In genomic region chr16:88966986-88967799, GRCh38 we compare ENCODE assay signal across 26 cellular contexts. TPM values are rescaled to one million over a fixed set of nuclear protein-coding genes. Genes with fewer than 3 reads are reported as not detected.
DNase-seq lines count a peak whose midpoint lies in the region; ATAC-seq and TF ChIP-seq lines count a peak whose summit lies in the region.
"Had no signal": no experiment of that assay in that cellular context is flagged by ENCODE, and none has a peak within 500 bp of the region (broad histone marks: within the 10 kb centered on the region; RNA-seq: fewer than 3 reads in every experiment).

No MANE protein-coding gene starts in this region.

- peaks cover 3% of the 10 kb centered on the region for H3K4me1 Mint-ChIP-seq in activated naive CD8-positive, alpha-beta T cell (ENCODE audit: low read depth)
- H3K4me1 Mint-ChIP-seq in activated naive CD8-positive, alpha-beta T cell treated with anti-CD3 and anti-CD28 coated beads, Interleukin-2, amount 50 U/mL, for 24 hours: peaks cover 15% of the 10 kb centered on the region
- H3K4me1 Mint-ChIP-seq in activated CD4-positive, alpha-beta memory T cell treated with anti-CD3 and anti-CD28 coated beads, Interleukin-2, amount 10 ng/mL, durations not matched to agents 7 days and 5 days: peaks cover 4% of the 10 kb centered on the region
- H3K4me1 Mint-ChIP-seq: GM23338 had no signal

- WGBS in thymus: 32% methylated on average over 45 of the region's 45 CpGs
- 66% methylated on average over 30 of the region's 45 CpGs for WGBS in esophagus muscularis mucosa

- intact Hi-C loops in OCI-LY7 (cut with micrococcal nuclease; ENCODE audit: unreplicated experiment): loop anchor here (5.0 to 10.0 kb wide), 3 partner anchors 110 to 1265 kb away; partner anchors contain the start of genes GALNS and TRAPPC2L
- intact Hi-C loops in esophagus muscularis mucosa (cut with DNase I): no loop called here

- no peaks in the 10 kb centered on the region for H3K36me3 ChIP-seq in OCI-LY7 (ENCODE audit: insufficient read depth, low read length)
- H3K36me3 ChIP-seq in thymus (ENCODE audit: control insufficient read depth, insufficient read depth): no peaks in the 10 kb centered on the region
- no peaks in the 10 kb centered on the region for H3K36me3 ChIP-seq in esophagus muscularis mucosa
- H3K36me3 ChIP-seq: adrenal gland, upper lobe of right lung had no signal

- POLR2A ChIA-PET in OCI-LY7 (lab: Charles Lee): interaction anchor here (2.0 kb wide), 1 partner anchor 10 kb away, joined by 11 read pairs; the partner anchor contains the start of gene CBFA2T3
- POLR2A ChIA-PET in activated CD4-positive, alpha-beta memory T cell treated with anti-CD3 and anti-CD28 coated beads, Interleukin-2, amount 10 ng/mL, durations not matched to agents 7 days and 5 days (lab: Charles Lee): no interaction called here

- H3K27ac ChIP-seq in OCI-LY7 (ENCODE audit: low read depth, low read length, poor library complexity, severe bottlenecking): peak overlapping the region; percentile 92
- no peak overlapping the region for H3K27ac ChIP-seq in thymus (ENCODE audit: low read depth)
- no peak overlapping the region for H3K27ac ChIP-seq in esophagus muscularis mucosa (replicated peaks in 1 of 4)
- H3K27ac ChIP-seq: A549, adrenal gland, upper lobe of right lung had no signal

- H3K27me3 Mint-ChIP-seq in activated naive CD8-positive, alpha-beta T cell: no peaks in the 10 kb centered on the region
- peaks cover 3% of the 10 kb centered on the region for H3K27me3 Mint-ChIP-seq in activated naive CD8-positive, alpha-beta T cell treated with anti-CD3 and anti-CD28 coated beads, Interleukin-2, amount 50 U/mL, for 24 hours
- peaks cover 7% of the 10 kb centered on the region for H3K27me3 Mint-ChIP-seq in activated CD4-positive, alpha-beta memory T cell treated with anti-CD3 and anti-CD28 coated beads, Interleukin-2, amount 10 ng/mL, durations not matched to agents 7 days and 5 days

- no peaks in the 10 kb centered on the region for H3K79me2 ChIP-seq in OCI-LY7 (ENCODE audit: insufficient read depth, low read depth, low read length)

- H3K9me3 ChIP-seq in OCI-LY7 (ENCODE audit: low read length) (no peaks in the 10 kb centered on the region), thymus (ENCODE audit: control insufficient read depth) (no peaks in the 10 kb centered on the region), esophagus muscularis mucosa (no peaks in the 10 kb centered on the region)
- H3K9me3 ChIP-seq: A549, adrenal gland, SK-N-SH, upper lobe of right lung had no signal

- no peak for TF ChIP-seq EP300 in esophagus muscularis mucosa (IDR thresholded peaks at IDR 0.05)

- H3K4me2 ChIP-seq in OCI-LY7 (ENCODE audit: low read length): peak overlapping the region; percentile 75
- H3K4me2 ChIP-seq: A549, GM23338, SK-N-SH had no signal

- no peak for TF ChIP-seq POLR2A in esophagus muscularis mucosa (IDR thresholded peaks at IDR 0.05; ENCODE audit: low read depth)

- ATAC-seq in activated naive CD8-positive, alpha-beta T cell treated with anti-CD3 and anti-CD28 coated beads, Interleukin-2, amount 50 U/mL, for 24 hours: no peak
- ATAC-seq: A549, GM23338, left lobe of liver, upper lobe of right lung had no signal

- no peaks in the 10 kb centered on the region for H3K36me3 Mint-ChIP-seq in activated naive CD8-positive, alpha-beta T cell
- H3K36me3 Mint-ChIP-seq in activated naive CD8-positive, alpha-beta T cell treated with anti-CD3 and anti-CD28 coated beads, Interleukin-2, amount 50 U/mL, for 24 hours (ENCODE audit: low read depth): no peaks in the 10 kb centered on the region
- no peaks in the 10 kb centered on the region for H3K36me3 Mint-ChIP-seq in activated CD4-positive, alpha-beta memory T cell treated with anti-CD3 and anti-CD28 coated beads, Interleukin-2, amount 10 ng/mL, durations not matched to agents 7 days and 5 days (ENCODE audit: low read depth)

- H4K20me1 ChIP-seq in OCI-LY7 (ENCODE audit: insufficient read depth, low read length): no peaks in the 10 kb centered on the region

- H3K9me3 Mint-ChIP-seq in activated naive CD8-positive, alpha-beta T cell (ENCODE audit: low read depth): no peaks in the 10 kb centered on the region
- H3K9me3 Mint-ChIP-seq in activated naive CD8-positive, alpha-beta T cell treated with anti-CD3 and anti-CD28 coated beads, Interleukin-2, amount 50 U/mL, for 24 hours: no peaks in the 10 kb centered on the region
- no peaks in the 10 kb centered on the region for H3K9me3 Mint-ChIP-seq in activated CD4-positive, alpha-beta memory T cell treated with anti-CD3 and anti-CD28 coated beads, Interleukin-2, amount 10 ng/mL, durations not matched to agents 7 days and 5 days
- H3K9me3 Mint-ChIP-seq: GM23338 had no signal

- H3K27me3 ChIP-seq in thymus (ENCODE audit: control insufficient read depth, insufficient read depth): no peaks in the 10 kb centered on the region
- H3K27me3 ChIP-seq in esophagus muscularis mucosa: peaks cover 0 to 83% (median 2%) of the 10 kb centered on the region in 4 donors

- CTCF ChIA-PET in OCI-LY7 (lab: Charles Lee; ENCODE audit: unreplicated experiment): no interaction called here
- CTCF ChIA-PET in activated CD4-positive, alpha-beta memory T cell treated with anti-CD3 and anti-CD28 coated beads, Interleukin-2, amount 10 ng/mL, durations not matched to agents 7 days and 5 days (lab: Charles Lee): no interaction called here

- no peak overlapping the region for H3K27ac Mint-ChIP-seq in activated naive CD8-positive, alpha-beta T cell
- no peak overlapping the region for H3K27ac Mint-ChIP-seq in activated naive CD8-positive, alpha-beta T cell treated with anti-CD3 and anti-CD28 coated beads, Interleukin-2, amount 50 U/mL, for 24 hours
- H3K27ac Mint-ChIP-seq in activated CD4-positive, alpha-beta memory T cell treated with anti-CD3 and anti-CD28 coated beads, Interleukin-2, amount 10 ng/mL, durations not matched to agents 7 days and 5 days: no peak overlapping the region
- H3K27ac Mint-ChIP-seq: GM23338 had no signal

- no TSS peak for BruUV-seq in OCI-LY7 (replicated peaks; lab: Mats Ljungman, UMichigan)

- no peaks in the 10 kb centered on the region for H3K9me2 ChIP-seq in OCI-LY7 (ENCODE audit: insufficient read depth, low read length)
- H3K9me2 ChIP-seq: SK-N-SH had no signal

- peaks cover 72% of the 10 kb centered on the region for H3K4me1 ChIP-seq in OCI-LY7 (ENCODE audit: insufficient read depth, low read length, poor library complexity, severe bottlenecking)
- H3K4me1 ChIP-seq in thymus (ENCODE audit: control insufficient read depth, insufficient read depth, low read length): peaks cover 73% of the 10 kb centered on the region
- H3K4me1 ChIP-seq in esophagus muscularis mucosa: peaks cover 4 to 9% (median 8%) of the 10 kb centered on the region in 4 donors
- H3K4me1 ChIP-seq: A549, adrenal gland had no signal

- TF ChIP-seq CTCF in OCI-LY7 (conservative IDR thresholded peaks at IDR 0.05; ENCODE audit: low read length) (no peak), esophagus muscularis mucosa (IDR thresholded peaks at IDR 0.05) (no peak)

- H3K4me3 ChIP-seq in OCI-LY7 (ENCODE audit: low read depth, low read length, poor library complexity, severe bottlenecking): peak overlapping the region; percentile 21
- H3K4me3 ChIP-seq in thymus (ENCODE audit: low read length): peak overlapping the region; percentile 23
- H3K4me3 ChIP-seq in esophagus muscularis mucosa: no peak overlapping the region
- H3K4me3 ChIP-seq: A549, adrenal gland, GM23338, upper lobe of right lung had no signal

- H3K4me3 Mint-ChIP-seq in activated naive CD8-positive, alpha-beta T cell: peak overlapping the region; percentile 42
- H3K4me3 Mint-ChIP-seq in activated naive CD8-positive, alpha-beta T cell treated with anti-CD3 and anti-CD28 coated beads, Interleukin-2, amount 50 U/mL, for 24 hours: no peak overlapping the region
- H3K4me3 Mint-ChIP-seq in activated CD4-positive, alpha-beta memory T cell treated with anti-CD3 and anti-CD28 coated beads, Interleukin-2, amount 10 ng/mL, durations not matched to agents 7 days and 5 days: no peak overlapping the region
- H3K4me3 Mint-ChIP-seq: GM23338 had no signal

- DNase-seq in activated naive CD8-positive, alpha-beta T cell treated with anti-CD3 and anti-CD28 coated beads, Interleukin-2, amount 50 U/mL, for 24 hours: no peak
- DNase-seq in OCI-LY7 (ENCODE audit: low spot score) (peak; percentile 64), germinal center (ENCODE audit: low spot score) (peak; percentile 49), UCSD-AML1 (lab: John Stamatoyannopoulos, UW; ENCODE audit: unreplicated experiment) (no peak), esophagus muscularis mucosa (ENCODE audit: extremely low spot score) (no peak)
- no peak for DNase-seq in activated CD4-positive, alpha-beta memory T cell treated with anti-CD3 and anti-CD28 coated beads, Interleukin-2, amount 10 ng/mL, durations not matched to agents 7 days and 5 days
- DNase-seq: activated CD4-positive, alpha-beta T cell treated with anti-CD3 and anti-CD28 coated beads for 1 hour; activated CD8-positive, alpha-beta memory T cell treated with anti-CD3 and anti-CD28 coated beads for 24 hours; adrenal gland; cortex of kidney; KBM-7; MV-4-11; NCI-H187; SK-N-SH; small intestine; stimulated activated CD4-positive, alpha-beta T cell treated with anti-CD3 and anti-CD28 coated beads, Interleukin-4, amount 100 ng/mL, for 1 hour; T1000; upper lobe of right lung had no signal

- H2AFZ ChIP-seq in OCI-LY7 (ENCODE audit: low read length): no peak overlapping the region
- H2AFZ ChIP-seq: GM23338 had no signal

RNA-seq across cellular contexts. Expression of gene CBFA2T3, which starts 9.8 kb away (rescaled TPM):
- total RNA-seq in OCI-LY7 (2014; rRNA removed; shearing (Covaris generic)): 1.1 and 2.2 TPM in 2 replicates
- total RNA-seq in OCI-LY7 (2022) (30.8 and 48.0 TPM in 2 replicates), esophagus muscularis mucosa (10 to 100 TPM in 1 of 4 donors, 1 to 10 TPM in 3; 2.0 to 10.4 (median 3.5) TPM)
- polyA plus RNA-seq in thymus: 19.1 TPM
- total RNA-seq in activated CD4-positive, alpha-beta memory T cell treated with anti-CD3 and anti-CD28 coated beads, Interleukin-2, amount 10 ng/mL, durations not matched to agents 7 days and 5 days: not detected
- total RNA-seq: fibroblast of villous mesenchyme, RPMI7951 had no signal
- polyA plus RNA-seq: BJ, SK-N-SH had no signal

Comparison
In these comparisons a context has a peak if more than half of its experiments do, and no peak if none do; other contexts are left out.
1. DNase-seq: peak in OCI-LY7 (single experiment) and germinal center (single experiment); none in activated naive CD8-positive, alpha-beta T cell treated with anti-CD3 and anti-CD28 coated beads, Interleukin-2, amount 50 U/mL, for 24 hours (single experiment), activated CD4-positive, alpha-beta memory T cell treated with anti-CD3 and anti-CD28 coated beads, Interleukin-2, amount 10 ng/mL, durations not matched to agents 7 days and 5 days (single experiment), UCSD-AML1 (single experiment) and esophagus muscularis mucosa (single experiment).
2. H3K4me3 ChIP-seq: peak in OCI-LY7 (single experiment) and thymus (single experiment); none in esophagus muscularis mucosa (0 of 4).